22 cellular contexts compared by ENCODE assay signal in genomic region chr11:100647861-100648260, GRCh38. TPM values are rescaled to one million over a fixed set of nuclear protein-coding genes. Genes with fewer than 3 reads are reported as not detected.
"Had no signal": no experiment of that assay in that cellular context is flagged by ENCODE, and none has a peak within 500 bp of the region (broad histone marks: within the 10 kb centered on the region; RNA-seq: fewer than 3 reads in every experiment).

No MANE protein-coding gene starts in this region.

- H3K27ac Mint-ChIP-seq: activated CD4-positive, alpha-beta T cell treated with anti-CD3 and anti-CD28 coated beads, Interleukin-2, amount 10 ng/mL, durations not matched to agents 24 days and 14 days; activated CD8-positive, alpha-beta memory T cell treated with anti-CD3 and anti-CD28 coated beads, Interleukin-2, amount 10 ng/mL, durations not matched to agents 7 days and 5 days; activated CD8-positive, alpha-beta T cell treated with anti-CD3 and anti-CD28 coated beads for 36 hours; activated naive CD4-positive, alpha-beta T cell treated with anti-CD3 and anti-CD28 coated beads, Interleukin-2, amount 10 ng/mL, durations not matched to agents 7 days and 5 days; naive thymus-derived CD4-positive, alpha-beta T cell; T-helper 17 cell had no signal

- H3K27me3 Mint-ChIP-seq: activated CD4-positive, alpha-beta T cell treated with anti-CD3 and anti-CD28 coated beads, Interleukin-2, amount 10 ng/mL, durations not matched to agents 24 days and 14 days; activated CD8-positive, alpha-beta memory T cell treated with anti-CD3 and anti-CD28 coated beads, Interleukin-2, amount 10 ng/mL, durations not matched to agents 7 days and 5 days; activated naive CD4-positive, alpha-beta T cell treated with anti-CD3 and anti-CD28 coated beads, Interleukin-2, amount 10 ng/mL, durations not matched to agents 7 days and 5 days; naive thymus-derived CD4-positive, alpha-beta T cell; T-helper 17 cell had no signal

- ATAC-seq: activated CD4-positive, CD25-positive, alpha-beta regulatory T cell treated with anti-CD3 and anti-CD28 coated beads, Interleukin-2, amount 50 U/mL, for 24 hours; activated CD8-positive, alpha-beta memory T cell treated with anti-CD3 and anti-CD28 coated beads, Interleukin-2, amount 10 ng/mL, durations not matched to agents 7 days and 5 days; activated CD8-positive, alpha-beta T cell treated with anti-CD3 and anti-CD28 coated beads for 36 hours; esophagus mucosa; naive thymus-derived CD4-positive, alpha-beta T cell; T-helper 17 cell had no signal

- H3K4me3 ChIP-seq: hepatocyte, left ventricle myocardium inferior, upper lobe of left lung had no signal

- H3K36me3 ChIP-seq: left ventricle myocardium inferior, upper lobe of left lung had no signal

- H3K27ac ChIP-seq: hepatocyte, left ventricle myocardium inferior, upper lobe of left lung had no signal

- H3K9me3 ChIP-seq: upper lobe of left lung had no signal

- H3K4me1 ChIP-seq: left ventricle myocardium inferior, upper lobe of left lung had no signal

- H3K4me3 Mint-ChIP-seq: activated CD4-positive, alpha-beta T cell treated with anti-CD3 and anti-CD28 coated beads, Interleukin-2, amount 10 ng/mL, durations not matched to agents 24 days and 14 days; activated CD8-positive, alpha-beta memory T cell treated with anti-CD3 and anti-CD28 coated beads, Interleukin-2, amount 10 ng/mL, durations not matched to agents 7 days and 5 days; activated CD8-positive, alpha-beta T cell treated with anti-CD3 and anti-CD28 coated beads for 36 hours; activated naive CD4-positive, alpha-beta T cell treated with anti-CD3 and anti-CD28 coated beads, Interleukin-2, amount 10 ng/mL, durations not matched to agents 7 days and 5 days; naive thymus-derived CD4-positive, alpha-beta T cell; neural crest cell; T-helper 17 cell had no signal

- DNase-seq: activated CD4-positive, alpha-beta T cell treated with anti-CD3 and anti-CD28 coated beads, Interleukin-2, amount 10 ng/mL, durations not matched to agents 24 days and 14 days; activated CD8-positive, alpha-beta memory T cell treated with anti-CD3 and anti-CD28 coated beads, Interleukin-2, amount 10 ng/mL, durations not matched to agents 7 days and 5 days; activated CD8-positive, alpha-beta T cell treated with anti-CD3 and anti-CD28 coated beads for 36 hours; activated effector memory CD4-positive, alpha-beta T cell treated with anti-CD3 and anti-CD28 coated beads, Interleukin-2, amount 50 U/mL, for 16 hours; activated naive CD4-positive, alpha-beta T cell treated with anti-CD3 and anti-CD28 coated beads, Interleukin-2, amount 10 ng/mL, durations not matched to agents 7 days and 5 days; activated T-cell treated with anti-CD3 and anti-CD28 coated beads for 4 hours; cerebellar nuclear complex; cortex of kidney; effector CD4-positive, alpha-beta T cell; foreskin melanocyte; kidney glomerular epithelial cell; left ventricle myocardium inferior; naive thymus-derived CD4-positive, alpha-beta T cell; retina; stimulated activated CD4-positive, alpha-beta T cell treated with anti-CD3 and anti-CD28 coated beads, Interleukin-4, amount 100 ng/mL, for 1 hour; stimulated activated naive CD4-positive, alpha-beta T cell treated with Interleukin-2 at 50 U/mL for 16 hours; T-helper 17 cell had no signal

- H3K4me2 ChIP-seq: hepatocyte had no signal

- H3K36me3 Mint-ChIP-seq: activated CD8-positive, alpha-beta memory T cell treated with anti-CD3 and anti-CD28 coated beads, Interleukin-2, amount 10 ng/mL, durations not matched to agents 7 days and 5 days; activated naive CD4-positive, alpha-beta T cell treated with anti-CD3 and anti-CD28 coated beads, Interleukin-2, amount 10 ng/mL, durations not matched to agents 7 days and 5 days; naive thymus-derived CD4-positive, alpha-beta T cell had no signal

- H3K27me3 ChIP-seq: hepatocyte, upper lobe of left lung had no signal

- H3K4me1 Mint-ChIP-seq: activated CD4-positive, alpha-beta T cell treated with anti-CD3 and anti-CD28 coated beads, Interleukin-2, amount 10 ng/mL, durations not matched to agents 24 days and 14 days; activated CD8-positive, alpha-beta memory T cell treated with anti-CD3 and anti-CD28 coated beads, Interleukin-2, amount 10 ng/mL, durations not matched to agents 7 days and 5 days; activated naive CD4-positive, alpha-beta T cell treated with anti-CD3 and anti-CD28 coated beads, Interleukin-2, amount 10 ng/mL, durations not matched to agents 7 days and 5 days; T-helper 17 cell had no signal

RNA-seq across cellular contexts. Expression of gene ARHGAP42, which starts 39.2 kb away (rescaled TPM):
- total RNA-seq: activated CD4-positive, alpha-beta T cell treated with anti-CD3 and anti-CD28 coated beads, Interleukin-2, amount 10 ng/mL, durations not matched to agents 24 days and 14 days had no signal
- polyA plus RNA-seq: naive thymus-derived CD4-positive, alpha-beta T cell had no signal
